ENCODE assay signal across 9 cellular contexts in the genomic region with DNA sequence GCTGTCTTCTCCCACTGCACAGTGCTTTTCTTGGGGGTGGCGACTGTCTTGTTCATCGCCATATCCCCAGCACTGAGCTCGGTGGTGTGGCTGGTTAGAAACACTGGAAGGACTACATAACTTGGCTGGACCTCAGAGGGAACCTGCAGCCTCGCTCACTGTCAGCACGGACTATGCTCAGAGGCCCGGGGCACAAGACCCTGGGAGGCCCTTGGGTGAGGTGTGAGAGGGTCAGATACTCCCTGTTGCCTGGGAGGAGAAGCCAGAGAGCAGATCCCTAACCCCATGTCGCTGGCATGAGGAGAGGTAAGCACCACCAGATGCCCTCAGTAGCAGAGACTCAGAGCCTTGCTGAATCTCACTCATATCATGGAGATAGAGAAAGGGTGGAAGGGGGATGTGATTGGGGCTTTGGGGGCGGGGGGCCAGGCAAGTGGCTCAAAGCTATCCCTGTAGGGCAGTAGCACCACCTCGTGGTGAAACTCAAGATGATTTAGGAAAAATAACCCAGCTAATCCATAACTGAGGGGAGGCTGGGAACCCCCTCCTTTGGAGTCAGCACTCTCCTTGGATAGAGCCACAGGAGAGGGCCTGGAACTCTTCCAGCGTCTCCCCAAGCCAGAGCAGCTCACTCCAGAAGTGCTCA. TPM values are rescaled to one million over a fixed set of nuclear protein-coding genes. Genes with fewer than 3 reads are reported as not detected.
A peak's percentile ranks its signal among the peaks of the same experiment; 100 is the strongest.
DNase-seq lines count a peak whose midpoint lies in the region; ATAC-seq, FAIRE-seq and TF ChIP-seq lines count a peak whose summit lies in the region.
"Had no signal": no experiment of that assay in that cellular context is flagged by ENCODE, and none has a peak within 500 bp of the region (broad histone marks: within the 10 kb centered on the region; RNA-seq: fewer than 3 reads in every experiment).

No MANE protein-coding gene starts in this region.

- no peak overlapping the region for H3K27ac ChIP-seq in astrocyte (ENCODE audit: low read depth, low read length)

- no peak overlapping the region for H3K9ac ChIP-seq in astrocyte (ENCODE audit: low read length)

- H3K27ac Mint-ChIP-seq in astrocyte (ENCODE audit: unreplicated experiment) = no peak overlapping the region

- peak; percentile 41 for DNase-seq in NCI-H146 (lab: John Stamatoyannopoulos, UW)
- DNase-seq in NCI-H146 treated with DMSO at 0.1 percent for 48 hours (lab: John Stamatoyannopoulos, UW; ENCODE audit: unreplicated experiment) = no peak
- DNase-seq in NCI-H1694 treated with DMSO at 0.1 percent for 48 hours (lab: John Stamatoyannopoulos, UW) = peak; percentile 15
- no peak for DNase-seq in astrocyte (ENCODE audit: low read depth)
- peak; percentile 10 to 46 for DNase-seq in hippocampal formation (lab: John Stamatoyannopoulos, UW)
- DNase-seq in stimulated activated naive CD8-positive, alpha-beta T cell treated with anti-CD3 and anti-CD28 coated beads, Interleukin-15, Interleukin-2, amounts not matched to agents 100 U/mL and 50 U/mL, for 24 hours = peak; percentile 63
- no peak for DNase-seq in NCI-H446 treated with DMSO at 0.1 percent for 48 hours (lab: John Stamatoyannopoulos, UW)

- H3K27me3 ChIP-seq in astrocyte (ENCODE audit: insufficient read depth, low read length) = peaks cover 3% of the 10 kb centered on the region

- no peak overlapping the region for H3K4me3 Mint-ChIP-seq in astrocyte (ENCODE audit: unreplicated experiment)
- H3K4me3 Mint-ChIP-seq: CD4-positive, alpha-beta memory T cell had no signal

- peak; percentile 4 for ATAC-seq in stimulated activated naive CD8-positive, alpha-beta T cell treated with anti-CD3 and anti-CD28 coated beads, Interleukin-15, Interleukin-2, amounts not matched to agents 100 U/mL and 50 U/mL, for 24 hours
- no peak for ATAC-seq in GM21737 (IDR thresholded peaks at IDR 0.05; ENCODE audit: unreplicated experiment)

- H3K36me3 ChIP-seq in astrocyte (ENCODE audit: insufficient read depth, low read length) = no peaks in the 10 kb centered on the region

- TF ChIP-seq CTCF in astrocyte (IDR thresholded peaks at IDR 0.05; ENCODE audit: insufficient read depth, low read depth, low read length) = peak; percentile 36

- no peak overlapping the region for H3K4me3 ChIP-seq in astrocyte (ENCODE audit: insufficient read depth, low read depth, low read length)

- FAIRE-seq in astrocyte (lab: Jason Lieb, UNC) = no peak

- H3K4me1 ChIP-seq in astrocyte (ENCODE audit: insufficient read depth, low read length) = peaks cover 5% of the 10 kb centered on the region

- no peak overlapping the region for H2AFZ ChIP-seq in astrocyte (ENCODE audit: low read depth, low read length)

- H3K4me2 ChIP-seq in astrocyte (ENCODE audit: low read length) = no peak overlapping the region

- no peaks in the 10 kb centered on the region for H3K79me2 ChIP-seq in astrocyte (ENCODE audit: insufficient read depth, low read length)

- peaks cover 27% of the 10 kb centered on the region for H3K4me1 Mint-ChIP-seq in astrocyte (ENCODE audit: low read depth, unreplicated experiment)

- peaks cover 19% of the 10 kb centered on the region for H3K27me3 Mint-ChIP-seq in astrocyte (ENCODE audit: low read depth, unreplicated experiment)
- H3K27me3 Mint-ChIP-seq: CD4-positive, alpha-beta memory T cell had no signal

- peaks cover 4% of the 10 kb centered on the region for H3K36me3 Mint-ChIP-seq in astrocyte (ENCODE audit: low read depth, unreplicated experiment)
- H3K36me3 Mint-ChIP-seq: CD4-positive, alpha-beta memory T cell had no signal

- no peaks in the 10 kb centered on the region for H3K9me3 ChIP-seq in astrocyte (ENCODE audit: insufficient read depth, low read depth, low read length)

- H3K9me3 Mint-ChIP-seq in astrocyte (ENCODE audit: unreplicated experiment) = no peaks in the 10 kb centered on the region
- H3K9me3 Mint-ChIP-seq: CD4-positive, alpha-beta memory T cell had no signal

- no peaks in the 10 kb centered on the region for H4K20me1 ChIP-seq in astrocyte (ENCODE audit: insufficient read depth, low read length)

RNA-seq across cellular contexts. Expression of gene HDAC7, which starts 18.7 kb away (rescaled TPM):
- total RNA-seq in astrocyte = 76.3 and 92.2 TPM in 2 replicates

Comparison
In these comparisons a context has a peak if more than half of its experiments do, and no peak if none do; other contexts are left out.
1. DNase-seq: peak in NCI-H146 (single experiment), NCI-H1694 treated with DMSO at 0.1 percent for 48 hours (single experiment), hippocampal formation (2 of 2) and stimulated activated naive CD8-positive, alpha-beta T cell treated with anti-CD3 and anti-CD28 coated beads, Interleukin-15, Interleukin-2, amounts not matched to agents 100 U/mL and 50 U/mL, for 24 hours (single experiment); none in NCI-H146 treated with DMSO at 0.1 percent for 48 hours (single experiment), astrocyte (single experiment) and NCI-H446 treated with DMSO at 0.1 percent for 48 hours (single experiment).